In the genomic region with DNA sequence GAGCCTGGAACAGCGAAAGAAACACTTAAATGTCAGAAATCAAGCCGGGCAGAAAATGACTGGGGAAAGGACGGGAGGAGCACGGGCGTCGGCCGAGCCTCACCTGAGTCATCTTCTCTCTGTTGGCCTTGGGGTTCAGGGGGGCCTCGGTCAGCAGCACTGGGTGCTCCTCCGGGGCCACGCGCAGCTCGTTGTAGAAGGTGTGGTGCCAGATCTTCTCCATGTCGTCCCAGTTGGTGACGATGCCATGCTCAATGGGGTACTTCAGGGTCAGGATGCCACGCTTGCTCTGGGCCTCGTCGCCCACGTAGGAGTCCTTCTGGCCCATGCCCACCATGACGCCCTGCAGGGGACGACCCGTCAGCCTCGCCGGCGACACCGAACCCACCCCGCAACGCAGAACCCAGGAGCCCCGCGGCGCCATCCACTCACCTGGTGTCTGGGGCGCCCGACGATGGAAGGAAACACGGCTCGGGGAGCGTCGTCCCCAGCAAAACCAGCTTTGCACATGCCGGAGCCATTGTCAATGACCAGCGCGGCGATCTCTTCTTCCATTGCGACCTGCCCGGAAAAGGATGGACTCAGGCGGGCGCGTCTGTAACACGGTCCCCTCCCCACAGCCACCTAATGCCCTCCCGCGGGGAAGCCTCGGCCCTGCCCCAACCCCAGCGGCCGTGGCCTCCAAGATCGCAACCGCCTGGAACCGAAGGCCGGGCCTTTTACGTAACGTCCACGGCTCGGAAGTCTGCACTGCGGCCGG, we compare ENCODE assay signal across 8 cellular contexts. TPM values are rescaled to one million over a fixed set of nuclear protein-coding genes. Genes with fewer than 3 reads are reported as not detected.
DNase-seq lines count a peak whose midpoint lies in the region; ATAC-seq, FAIRE-seq and TF ChIP-seq lines count a peak whose summit lies in the region.

No MANE protein-coding gene starts in this region.

- H3K79me2 ChIP-seq in PC-9 (ENCODE audit: low read depth) (peaks cover 67% of the 10 kb centered on the region), K562 (ENCODE audit: control insufficient read depth, insufficient read depth, low read length) (peaks cover 37% of the 10 kb centered on the region)

- no peak overlapping the region for H2AFZ ChIP-seq in PC-9
- no peak overlapping the region for H2AFZ ChIP-seq in K562 (ENCODE audit: low read depth, low read length)

- H3K27me3 ChIP-seq in PC-9 (ENCODE audit: insufficient read depth, low read depth) = no peaks in the 10 kb centered on the region
- no peaks in the 10 kb centered on the region for H3K27me3 ChIP-seq in K562 (ENCODE audit: control insufficient read depth in 2 of 2, insufficient read depth in 2 of 2, low read length in 2 of 2)

- H3K4me3 ChIP-seq in PC-9 = peak overlapping the region; percentile 81
- peak overlapping the region; percentile 86 for H3K4me3 ChIP-seq in K562

- H3K4me1 ChIP-seq in PC-9 (replicated peaks; ENCODE audit: insufficient read depth) (peaks cover 16% of the 10 kb centered on the region), K562 (replicated peaks in 1 of 2; ENCODE audit: control insufficient read depth in 2 of 2, insufficient read depth in 2 of 2, low read length in 2 of 2) (peaks cover 35 to 58% of the 10 kb centered on the region in 2 experiments; a peak in 4 of 5 replicates)

- TSS peak; percentile 59 for BruUV-seq in PC-9 (replicated peaks; lab: Mats Ljungman, UMichigan)
- BruUV-seq in K562 (replicated peaks; lab: Mats Ljungman, UMichigan) = TSS peak; percentile 62

- H3K9ac ChIP-seq in K562 (ENCODE audit: insufficient read depth in 1 of 2, low read depth in 2 of 2, low read length in 2 of 2) = peak overlapping the region; percentile 94 to 100

- FAIRE-seq in K562 (lab: Jason Lieb, UNC) = no peak

- POLR2A ChIA-PET in PC-9 (lab: Charles Lee; ENCODE audit: unreplicated experiment) = interaction anchor here (0.6 to 0.7 kb wide), 4 partner anchors 40 to 259 kb away, joined by 5 to 9 read pairs (median 6); no protein-coding TSS in a partner anchor
- POLR2A ChIA-PET in K562 (lab: Yijun Ruan, JAX) = interaction anchor here (0.6 to 6.4 kb wide), 28 partner anchors 11 to 595 kb away, joined by 3 to 132 read pairs (median 4); partner anchors contain the start of genes CEP131, FAAP100 and SLC38A10

- no peaks in the 10 kb centered on the region for H3K9me2 ChIP-seq in PC-9 (ENCODE audit: insufficient read depth)

- H3K9me3 ChIP-seq in PC-9 (ENCODE audit: insufficient read depth, low read depth) (no peaks in the 10 kb centered on the region), K562 (replicated peaks; ENCODE audit: control insufficient read depth, insufficient read depth, low read depth, low read length) (0 out of 2 replicates have a peak, but pooled peaks cover 1% of the 10 kb centered on the region)

- TF ChIP-seq EP300 in K562 (IDR thresholded peaks at IDR 0.05; ENCODE audit: low read length) = no peak

- CTCF ChIA-PET in PC-9 (lab: Charles Lee) (no interaction called here), K562 (lab: Yijun Ruan, JAX; ENCODE audit: low intra/inter-chr PET ratio) (no interaction called here)

- intact Hi-C loops in PC-9 (cut with micrococcal nuclease; ENCODE audit: unreplicated experiment) (no loop called here), K562 (cut with micrococcal nuclease) (no loop called here), left colon (cut with DNase I, micrococcal nuclease) (no loop called here)

- H3K4me2 ChIP-seq in PC-9 (peak overlapping the region; percentile 99), K562 (ENCODE audit: insufficient read depth, low read length) (peak overlapping the region; percentile 94)

- in situ Hi-C loops in K562 (cut with MboI) = no loop called here

- ATAC-seq in GM19452 (IDR thresholded peaks at IDR 0.05; ENCODE audit: unreplicated experiment) (peak; percentile 4), K562 (peak; percentile 6), left colon (peak; percentile 0), HG02840 (IDR thresholded peaks at IDR 0.05; ENCODE audit: low FRiP score, unreplicated experiment) (no peak), GM21723 (IDR thresholded peaks at IDR 0.05; ENCODE audit: unreplicated experiment) (no peak)

- H3K36me3 ChIP-seq in PC-9 (ENCODE audit: low read depth) (peaks cover 32% of the 10 kb centered on the region), K562 (ENCODE audit: control insufficient read depth, insufficient read depth, low read length) (peaks cover 37% of the 10 kb centered on the region)

- H4K20me1 ChIP-seq in PC-9 (ENCODE audit: insufficient read depth) (peaks cover 41% of the 10 kb centered on the region), K562 (replicated peaks; ENCODE audit: control insufficient read depth, insufficient read depth, low read length) (peaks cover 38% of the 10 kb centered on the region)

- DNase-seq in PC-9 (no peak), K562 (ENCODE audit: extremely low read depth in 1 of 4, low spot score in 3 of 4) (no peak), left colon (peak; percentile 40 to 50), GM20000 (ENCODE audit: low spot score) (no peak)
- DNase-seq in stimulated activated naive CD4-positive, alpha-beta T cell treated with Interleukin-2 at 50 U/mL for 16 hours (lab: John Stamatoyannopoulos, UW) = peak; percentile 44

- H3K27ac ChIP-seq in PC-9 (peak overlapping the region; percentile 59), K562 (ENCODE audit: extremely low read depth, low read depth, low read length) (peak overlapping the region; percentile 84)

- peaks cover 71% of the 10 kb centered on the region for H3F3A ChIP-seq in PC-9 (ENCODE audit: insufficient read depth, low read depth)

- peaks cover 9% of the 10 kb centered on the region for H3K9me1 ChIP-seq in K562 (ENCODE audit: control insufficient read depth, insufficient read depth, low read length)

- no peak for TF ChIP-seq CTCF in PC-9 (conservative IDR thresholded peaks at IDR 0.05)
- no peak for TF ChIP-seq CTCF in K562 (IDR thresholded peaks at IDR 0.05 in 2 of 3, conservative IDR thresholded peaks at IDR 0.05 in 1 of 3; ENCODE audit: insufficient read depth in 2 of 3, low read depth in 1 of 3, low read length in 3 of 3)
- no peak for TF ChIP-seq CTCF in GM20000 (IDR thresholded peaks at IDR 0.05; ENCODE audit: extremely low read depth, missing control alignments)

- TF ChIP-seq POLR2A in K562 (conservative IDR thresholded peaks at IDR 0.05) = peak; percentile 82

- TF ChIP-seq RAD21 in K562 (CRISPR knock-in tag; conservative IDR thresholded peaks at IDR 0.05 in 1 of 2, IDR thresholded peaks at IDR 0.05 in 1 of 2) = no peak

- WGBS in K562 (ENCODE audit: insufficient coverage, low coverage, missing lambda C conversion rate) = under 1% methylated on average over 51 of the region's 62 CpGs

RNA-seq across cellular contexts. Expression of gene ACTG1, which starts 0.6 kb away (rescaled TPM):
- total RNA-seq in PC-9 (2021) (3,629 and 4,502 TPM in 2 replicates), K562 (2014; rRNA removed) (1,572 and 2,328 TPM in 2 replicates), K562 (2014; rRNA removed; fragmentation: Illumina TruSeq; extraction: Trizol) (512 and 566 TPM in 2 replicates), K562 (2015; rRNA removed; fragmentation: Illumina TruSeq; extraction: Trizol) (568 and 574 TPM in 2 replicates), K562 (2021) (1,775 and 1,801 TPM in 2 replicates), left colon (1,000 to 10,000 TPM; 3,767 to 4,413 TPM)
- total RNA-seq in K562 (2011; cell fraction: chromatin; rRNA removed; ENCODE audit: low replicate concordance) = 264 and 482 TPM in 2 replicates
- 393 and 500 TPM in 2 replicates for total RNA-seq in K562 (2011; cell fraction: nucleolus; rRNA removed)
- 388 and 427 TPM in 2 replicates for total RNA-seq in K562 (2011; cell fraction: nucleoplasm; rRNA removed)
- polyA plus RNA-seq in K562 (2011; rRNA removed) (224 and 602 TPM in 2 replicates), K562 (2014; fragmentation: Illumina TruSeq; extraction: Trizol) (990 and 2,987 TPM in 2 replicates), K562 (2014; fragmentation: Nextera tagmentation; extraction: Ambion mirVana) (100 to 1,000 TPM; 259 to 386 TPM), K562 (2014; rRNA removed) (831 and 1,109 TPM in 2 replicates)
- polyA plus RNA-seq in K562 (2011; cell fraction: cytosol; rRNA removed) = 901 and 1,415 TPM in 2 replicates
- polyA plus RNA-seq in K562 (2011; cell fraction: nucleus; rRNA removed) = 1,206 and 1,333 TPM in 2 replicates
- polyA plus RNA-seq in K562 (2012) = 1,311 and 3,206 TPM in 2 replicates
- 205 and 410 TPM in 2 replicates for polyA minus RNA-seq in K562 (2011; rRNA and poly(A)+ RNA removed)
- 580 and 1,178 TPM in 2 replicates for polyA minus RNA-seq in K562 (2011; cell fraction: cytosol; rRNA and poly(A)+ RNA removed)
- polyA minus RNA-seq in K562 (2011; cell fraction: nucleus; rRNA and poly(A)+ RNA removed) = 230 and 388 TPM in 2 replicates

RNA-seq across cellular contexts. Expression of gene FSCN2, which starts 16.2 kb away (rescaled TPM):
- total RNA-seq in PC-9 (2021) (4.3 and 11.5 TPM in 2 replicates), K562 (2014; rRNA removed) (not detected in 2 replicates), K562 (2014; rRNA removed; fragmentation: Illumina TruSeq; extraction: Trizol) (not detected in 2 replicates), K562 (2015; rRNA removed; fragmentation: Illumina TruSeq; extraction: Trizol) (not detected in 2 replicates), K562 (2021) (not detected in 2 replicates), left colon (1 to 10 TPM; 2.3 to 4.9 TPM)
- 0.23 TPM in 1 of 2 replicates, not detected in the other for total RNA-seq in K562 (2011; cell fraction: chromatin; rRNA removed; ENCODE audit: low replicate concordance)
- total RNA-seq in K562 (2011; cell fraction: nucleolus; rRNA removed) = 0.26 and 0.33 TPM in 2 replicates
- total RNA-seq in K562 (2011; cell fraction: nucleoplasm; rRNA removed) = 0.37 TPM in 1 of 2 replicates, not detected in the other
- polyA plus RNA-seq in K562 (2011; rRNA removed) (not detected in 2 replicates), K562 (2014; fragmentation: Illumina TruSeq; extraction: Trizol) (not detected in 2 replicates), K562 (2014; fragmentation: Nextera tagmentation; extraction: Ambion mirVana) (not detected), K562 (2014; rRNA removed) (0.08 TPM in 1 of 2 replicates, not detected in the other)
- not detected in 2 replicates for polyA plus RNA-seq in K562 (2011; cell fraction: cytosol; rRNA removed)
- 0.14 TPM in 1 of 2 replicates, not detected in the other for polyA plus RNA-seq in K562 (2011; cell fraction: nucleus; rRNA removed)
- polyA plus RNA-seq in K562 (2012) = 0.25 and 0.30 TPM in 2 replicates
- not detected in 2 replicates for polyA minus RNA-seq in K562 (2011; rRNA and poly(A)+ RNA removed)
- polyA minus RNA-seq in K562 (2011; cell fraction: cytosol; rRNA and poly(A)+ RNA removed) = not detected in 2 replicates
- polyA minus RNA-seq in K562 (2011; cell fraction: nucleus; rRNA and poly(A)+ RNA removed) = 0.13 TPM in 1 of 2 replicates, not detected in the other

RNA-seq across cellular contexts. Expression of gene FAAP100, which starts 40.2 kb away (rescaled TPM):
- total RNA-seq in PC-9 (2021) (34.0 and 43.8 TPM in 2 replicates), K562 (2014; rRNA removed) (33.2 and 39.0 TPM in 2 replicates), K562 (2014; rRNA removed; fragmentation: Illumina TruSeq; extraction: Trizol) (3.9 and 8.6 TPM in 2 replicates), K562 (2015; rRNA removed; fragmentation: Illumina TruSeq; extraction: Trizol) (18.9 and 20.9 TPM in 2 replicates), K562 (2021) (51.2 and 52.5 TPM in 2 replicates), left colon (10 to 100 TPM; 25.4 to 28.8 TPM)
- 44.9 and 197 TPM in 2 replicates for total RNA-seq in K562 (2011; cell fraction: chromatin; rRNA removed; ENCODE audit: low replicate concordance)
- 108 and 129 TPM in 2 replicates for total RNA-seq in K562 (2011; cell fraction: nucleolus; rRNA removed)
- total RNA-seq in K562 (2011; cell fraction: nucleoplasm; rRNA removed) = 63.6 and 65.2 TPM in 2 replicates
- polyA plus RNA-seq in K562 (2011; rRNA removed) (12.6 and 15.2 TPM in 2 replicates), K562 (2014; fragmentation: Illumina TruSeq; extraction: Trizol) (7.6 and 25.3 TPM in 2 replicates), K562 (2014; fragmentation: Nextera tagmentation; extraction: Ambion mirVana) (under 1 TPM; 0.31 to 0.69 TPM), K562 (2014; rRNA removed) (38.6 and 42.4 TPM in 2 replicates)
- 18.3 and 47.5 TPM in 2 replicates for polyA plus RNA-seq in K562 (2011; cell fraction: cytosol; rRNA removed)
- polyA plus RNA-seq in K562 (2011; cell fraction: nucleus; rRNA removed) = 42.7 and 112 TPM in 2 replicates
- 22.5 and 27.7 TPM in 2 replicates for polyA plus RNA-seq in K562 (2012)
- 4.7 and 7.0 TPM in 2 replicates for polyA minus RNA-seq in K562 (2011; rRNA and poly(A)+ RNA removed)
- polyA minus RNA-seq in K562 (2011; cell fraction: cytosol; rRNA and poly(A)+ RNA removed) = 19.5 and 23.0 TPM in 2 replicates
- 58.6 and 62.1 TPM in 2 replicates for polyA minus RNA-seq in K562 (2011; cell fraction: nucleus; rRNA and poly(A)+ RNA removed)

Comparison
In these comparisons a context has a peak if more than half of its experiments do, and no peak if none do; other contexts are left out.
1. ATAC-seq: peak in GM19452 (single experiment), K562 (single experiment) and left colon (single experiment); none in HG02840 (single experiment) and GM21723 (single experiment).
2. DNase-seq: peak in left colon (2 of 2) and stimulated activated naive CD4-positive, alpha-beta T cell treated with Interleukin-2 at 50 U/mL for 16 hours (single experiment); none in PC-9 (0 of 2), K562 (0 of 4) and GM20000 (single experiment).